ENCODE assay signal across 20 cellular contexts in genomic region chr3:172036541-172037215, GRCh38.
"Had no signal": no experiment of that assay in that cellular context is flagged by ENCODE, and none has a peak within 500 bp of the region (broad histone marks: within the 10 kb centered on the region; RNA-seq: fewer than 3 reads in every experiment).

No MANE protein-coding gene starts in this region.

- H3K4me2 ChIP-seq: hepatocyte had no signal

- H3K9me3 ChIP-seq: left ventricle myocardium inferior, prostate gland, suprapubic skin, tibial artery, upper lobe of left lung, uterus had no signal

- H3K4me3 ChIP-seq: hepatocyte, left ventricle myocardium inferior, lung, prostate gland, suprapubic skin, tibial artery, upper lobe of left lung, uterus had no signal

- H2AFZ ChIP-seq: hepatocyte, parathyroid adenoma had no signal

- H3K27me3 ChIP-seq: hepatocyte, suprapubic skin, tibial artery, upper lobe of left lung, uterus had no signal

- H3K9ac ChIP-seq: parathyroid adenoma had no signal

- H3K27ac ChIP-seq: hepatocyte, left ventricle myocardium inferior, parathyroid adenoma, prostate gland, suprapubic skin, tibial artery, upper lobe of left lung, uterus had no signal

- H3K36me3 ChIP-seq: left ventricle myocardium inferior, prostate gland, suprapubic skin, tibial artery, upper lobe of left lung, uterus had no signal

- ATAC-seq: left cardiac atrium; stimulated activated naive CD8-positive, alpha-beta T cell treated with anti-CD3 and anti-CD28 coated beads, Interleukin-15, Interleukin-2, amounts not matched to agents 100 U/mL and 50 U/mL, for 24 hours had no signal

- H3K79me2 ChIP-seq: parathyroid adenoma had no signal

- DNase-seq: dermis blood vessel endothelial cell; foreskin melanocyte; head of caudate nucleus; kidney; left cardiac atrium; left ventricle myocardium inferior; mesenchymal stem cell; midbrain; nephron progenitor cell; stimulated activated CD4-positive, alpha-beta T cell treated with anti-CD3 and anti-CD28 coated beads, Interleukin-4, amount 100 ng/mL, for 1 hour; stimulated activated CD8-positive, alpha-beta memory T cell treated with anti-CD3 and anti-CD28 coated beads, Interleukin-4, amount 100 ng/mL, for 48 hours; stimulated activated naive CD8-positive, alpha-beta T cell treated with anti-CD3 and anti-CD28 coated beads, Interleukin-15, Interleukin-2, amounts not matched to agents 100 U/mL and 50 U/mL, for 24 hours; tibial artery; upper lobe of left lung; uterus had no signal

- H3K4me1 ChIP-seq: parathyroid adenoma, prostate gland, uterus had no signal

- FAIRE-seq: kidney had no signal
